22 cellular contexts compared by ENCODE assay signal in genomic region chr9:90864779-90865178, GRCh38.
A peak's percentile ranks its signal among the peaks of the same experiment; 100 is the strongest.
DNase-seq lines count a peak whose midpoint lies in the region; ATAC-seq and TF ChIP-seq lines count a peak whose summit lies in the region.
"Had no signal": no experiment of that assay in that cellular context is flagged by ENCODE, and none has a peak within 500 bp of the region (broad histone marks: within the 10 kb centered on the region; RNA-seq: fewer than 3 reads in every experiment).

No MANE protein-coding gene starts in this region.

- H3K27me3 ChIP-seq in lung (ENCODE audit: control insufficient read depth, insufficient read depth): no peaks in the 10 kb centered on the region

- H3K4me3 Mint-ChIP-seq in T-helper 2 cell treated with Interferon-gamma antibody and Interleukin-4, amounts not matched to agents 5 μg/mL and 100 μg/mL, for 36 hours: peak overlapping the region; percentile 2
- no peak overlapping the region for H3K4me3 Mint-ChIP-seq in stimulated activated naive B cell treated with anti-CD40 and anti-IgM and Interleukin-4, amounts not matched to agents 10 μg/mL and 1 μg/mL and 100 μg/mL, for 72 hours
- H3K4me3 Mint-ChIP-seq: CD8-positive, alpha-beta memory T cell had no signal

- no peaks in the 10 kb centered on the region for H3K9me3 ChIP-seq in lung (ENCODE audit: control insufficient read depth in 2 of 2, insufficient read depth in 1 of 2, low read length in 1 of 2)

- TF ChIP-seq CTCF in lung (IDR thresholded peaks at IDR 0.05; ENCODE audit: control extremely low read depth, extremely low read depth): no peak

- ATAC-seq in lung (ENCODE audit: insufficient read depth, low FRiP score): no peak
- no peak for ATAC-seq in stimulated activated naive B cell treated with anti-CD40 and anti-IgM and Interleukin-4, amounts not matched to agents 10 μg/mL and 1 μg/mL and 100 μg/mL, for 72 hours (replicated peaks)
- ATAC-seq in GM18519 (IDR thresholded peaks at IDR 0.05; ENCODE audit: low FRiP score, unreplicated experiment): no peak

- peaks cover 8% of the 10 kb centered on the region for H3K4me1 Mint-ChIP-seq in T-helper 2 cell treated with Interferon-gamma antibody and Interleukin-4, amounts not matched to agents 5 μg/mL and 100 μg/mL, for 36 hours (ENCODE audit: low read depth)
- peaks cover 24 to 41% of the 10 kb centered on the region in 2 donors for H3K4me1 Mint-ChIP-seq in stimulated activated naive B cell treated with anti-CD40 and anti-IgM and Interleukin-4, amounts not matched to agents 10 μg/mL and 1 μg/mL and 100 μg/mL, for 72 hours

- H3K9me3 Mint-ChIP-seq in T-helper 2 cell treated with Interferon-gamma antibody and Interleukin-4, amounts not matched to agents 5 μg/mL and 100 μg/mL, for 36 hours: no peaks in the 10 kb centered on the region
- no peaks in the 10 kb centered on the region for H3K9me3 Mint-ChIP-seq in stimulated activated naive B cell treated with anti-CD40 and anti-IgM and Interleukin-4, amounts not matched to agents 10 μg/mL and 1 μg/mL and 100 μg/mL, for 72 hours
- H3K9me3 Mint-ChIP-seq: CD8-positive, alpha-beta memory T cell had no signal

- no peaks in the 10 kb centered on the region for H3K4me1 ChIP-seq in lung (ENCODE audit: control insufficient read depth in 2 of 2, insufficient read depth in 2 of 2, low read length in 2 of 2)

- no peaks in the 10 kb centered on the region for H3K36me3 Mint-ChIP-seq in T-helper 2 cell treated with Interferon-gamma antibody and Interleukin-4, amounts not matched to agents 5 μg/mL and 100 μg/mL, for 36 hours (ENCODE audit: low read depth)
- H3K36me3 Mint-ChIP-seq in stimulated activated naive B cell treated with anti-CD40 and anti-IgM and Interleukin-4, amounts not matched to agents 10 μg/mL and 1 μg/mL and 100 μg/mL, for 72 hours: peaks cover 25 to 55% of the 10 kb centered on the region in 2 donors
- H3K36me3 Mint-ChIP-seq: CD8-positive, alpha-beta memory T cell had no signal

- peaks cover 0 to 10% of the 10 kb centered on the region in 2 donors for H3K36me3 ChIP-seq in lung (ENCODE audit: control insufficient read depth in 2 of 2, insufficient read depth in 2 of 2, low read length in 2 of 2)

- WGBS in lung, 2 donors: 60 to 62% methylated on average over 7 of the region's 7 CpGs

- peaks cover 8% of the 10 kb centered on the region for H3K27me3 Mint-ChIP-seq in T-helper 2 cell treated with Interferon-gamma antibody and Interleukin-4, amounts not matched to agents 5 μg/mL and 100 μg/mL, for 36 hours (ENCODE audit: low read depth)
- no peaks in the 10 kb centered on the region for H3K27me3 Mint-ChIP-seq in stimulated activated naive B cell treated with anti-CD40 and anti-IgM and Interleukin-4, amounts not matched to agents 10 μg/mL and 1 μg/mL and 100 μg/mL, for 72 hours

- no peak overlapping the region for H3K4me3 ChIP-seq in lung
- H3K4me3 ChIP-seq: SK-N-MC had no signal

- no peak overlapping the region for H3K27ac Mint-ChIP-seq in T-helper 2 cell treated with Interferon-gamma antibody and Interleukin-4, amounts not matched to agents 5 μg/mL and 100 μg/mL, for 36 hours
- peak overlapping the region; percentile 51 for H3K27ac Mint-ChIP-seq in stimulated activated naive B cell treated with anti-CD40 and anti-IgM and Interleukin-4, amounts not matched to agents 10 μg/mL and 1 μg/mL and 100 μg/mL, for 72 hours

- no peak overlapping the region for H3K27ac ChIP-seq in lung (ENCODE audit: low read depth in 1 of 2, low read length in 1 of 2)
- H3K27ac ChIP-seq: 22Rv1, HL-60, SK-N-MC had no signal

- DNase-seq in activated CD8-positive, alpha-beta memory T cell treated with anti-CD3 and anti-CD28 coated beads for 24 hours: peak; percentile 9
- no peak for DNase-seq in activated CD8-positive, alpha-beta memory T cell treated with anti-CD3 and anti-CD28 coated beads, Interleukin-2, amount 50 U/mL, for 4 hours
- no peak for DNase-seq in T-helper 2 cell treated with Interferon-gamma antibody and Interleukin-4, amounts not matched to agents 5 μg/mL and 100 μg/mL, for 36 hours (ENCODE audit: low spot score)
- DNase-seq in lung (ENCODE audit: low spot score) (peak; percentile 13), hippocampal formation (lab: John Stamatoyannopoulos, UW) (no peak), D341Med (ENCODE audit: low spot score) (no peak)
- DNase-seq in stimulated activated naive B cell treated with anti-CD40 and anti-IgM and Interleukin-4, amounts not matched to agents 10 μg/mL and 1 μg/mL and 100 μg/mL, for 72 hours: no peak
- DNase-seq: AML-193; CD8-positive, alpha-beta memory T cell; Karpas-422; MM.1S; NCI-H1092 treated with DMSO at 0.1 percent for 48 hours; NCI-H146; NCI-H2029 treated with DMSO at 0.1 percent for 48 hours; NCI-H446 treated with DMSO at 0.1 percent for 48 hours; NCI-H748 treated with DMSO at 0.1 percent for 48 hours; NK-92 treated with Interleukin-12 subunit alpha and Interleukin-12 subunit beta, amount 100 ng/mL, for 24 hours; Right ventricle myocardium superior had no signal

Comparison
In these comparisons a context has a peak if more than half of its experiments do, and no peak if none do; other contexts are left out.
1. DNase-seq: peak in activated CD8-positive, alpha-beta memory T cell treated with anti-CD3 and anti-CD28 coated beads for 24 hours (single experiment) and lung (single experiment); none in activated CD8-positive, alpha-beta memory T cell treated with anti-CD3 and anti-CD28 coated beads, Interleukin-2, amount 50 U/mL, for 4 hours (single experiment), T-helper 2 cell treated with Interferon-gamma antibody and Interleukin-4, amounts not matched to agents 5 μg/mL and 100 μg/mL, for 36 hours (single experiment), stimulated activated naive B cell treated with anti-CD40 and anti-IgM and Interleukin-4, amounts not matched to agents 10 μg/mL and 1 μg/mL and 100 μg/mL, for 72 hours (single experiment), hippocampal formation (0 of 2) and D341Med (single experiment).